15 cellular contexts compared by ENCODE assay signal in genomic region chr18:28412521-28412920, GRCh38.
DNase-seq lines count a peak whose midpoint lies in the region; ATAC-seq and TF ChIP-seq lines count a peak whose summit lies in the region.
"Had no signal": no experiment of that assay in that cellular context is flagged by ENCODE, and none has a peak within 500 bp of the region (broad histone marks: within the 10 kb centered on the region; RNA-seq: fewer than 3 reads in every experiment).

No MANE protein-coding gene starts in this region.

- peaks cover 30% of the 10 kb centered on the region for H3K4me1 Mint-ChIP-seq in nephron progenitor cell
- H3K4me1 Mint-ChIP-seq in activated T-cell treated with anti-CD3 and anti-CD28 coated beads, Interleukin-2, amount 50 U/mL, for 72 hours (ENCODE audit: low read depth) = no peaks in the 10 kb centered on the region

- intact Hi-C loops in prostate gland (cut with DNase I) = no loop called here

- TF ChIP-seq CTCF in AG10803 (conservative IDR thresholded peaks at IDR 0.05; ENCODE audit: low read length) (no peak), astrocyte of the cerebellum (IDR thresholded peaks at IDR 0.05; ENCODE audit: low read depth, low read length, missing control alignments) (no peak), nephron progenitor cell (IDR thresholded peaks at IDR 0.05) (no peak), prostate gland (IDR thresholded peaks at IDR 0.05) (no peak)

- peak overlapping the region; percentile 21 for H3K27ac Mint-ChIP-seq in nephron progenitor cell
- H3K27ac Mint-ChIP-seq in activated T-cell treated with anti-CD3 and anti-CD28 coated beads, Interleukin-2, amount 50 U/mL, for 72 hours = no peak overlapping the region

- no peaks in the 10 kb centered on the region for H3K27me3 ChIP-seq in prostate gland (replicated peaks; ENCODE audit: insufficient read depth)

- H3K36me3 ChIP-seq in prostate gland = no peaks in the 10 kb centered on the region
- H3K36me3 ChIP-seq: HAP-1 had no signal

- H3K27ac ChIP-seq in prostate gland = no peak overlapping the region
- H3K27ac ChIP-seq: C4-2B, PC-9 had no signal

- no peak for TF ChIP-seq POLR2A in prostate gland (IDR thresholded peaks at IDR 0.05)

- H3K9me3 ChIP-seq in prostate gland = no peaks in the 10 kb centered on the region
- H3K9me3 ChIP-seq: HAP-1, SK-N-SH had no signal

- ATAC-seq in HG03196 (IDR thresholded peaks at IDR 0.05; ENCODE audit: unreplicated experiment) = no peak
- ATAC-seq in activated T-cell treated with anti-CD3 and anti-CD28 coated beads, Interleukin-2, amount 50 U/mL, for 72 hours (replicated peaks in 1 of 2) = no peak

- in situ Hi-C loops in astrocyte of the cerebellum (cut with HindIII; ENCODE audit: low sequenced_read_pairs) = no loop called here

- H3K4me3 Mint-ChIP-seq in nephron progenitor cell = no peak overlapping the region
- H3K4me3 Mint-ChIP-seq in activated T-cell treated with anti-CD3 and anti-CD28 coated beads, Interleukin-2, amount 50 U/mL, for 72 hours = no peak overlapping the region

- no peak overlapping the region for H3K4me3 ChIP-seq in AG10803 (ENCODE audit: low read length)
- no peak overlapping the region for H3K4me3 ChIP-seq in astrocyte of the cerebellum (ENCODE audit: low read depth, low read length)
- H3K4me3 ChIP-seq in prostate gland = no peak overlapping the region
- H3K4me3 ChIP-seq: HAP-1, PC-9 had no signal

- H3K9me3 Mint-ChIP-seq in nephron progenitor cell = no peaks in the 10 kb centered on the region
- peaks cover 4 to 10% of the 10 kb centered on the region in 2 donors for H3K9me3 Mint-ChIP-seq in activated T-cell treated with anti-CD3 and anti-CD28 coated beads, Interleukin-2, amount 50 U/mL, for 72 hours

- DNase-seq in AG10803 (ENCODE audit: low read depth) (peak; percentile 74), HCEC 1CT (peak; percentile 38), astrocyte of the cerebellum (ENCODE audit: low read depth) (peak; percentile 57), nephron progenitor cell (no peak), NCI-H774 (lab: John Stamatoyannopoulos, UW) (no peak), prostate gland (ENCODE audit: low spot score) (no peak)
- DNase-seq in activated T-cell treated with anti-CD3 and anti-CD28 coated beads, Interleukin-2, amount 50 U/mL, for 72 hours = no peak
- DNase-seq: DND-41, NCI-H1417 treated with DMSO at 0.1 percent for 48 hours, NCI-H1930, PC-9, SK-N-SH had no signal

- H3K27me3 Mint-ChIP-seq in nephron progenitor cell (ENCODE audit: low read depth, poor library complexity) = no peaks in the 10 kb centered on the region
- no peaks in the 10 kb centered on the region for H3K27me3 Mint-ChIP-seq in activated T-cell treated with anti-CD3 and anti-CD28 coated beads, Interleukin-2, amount 50 U/mL, for 72 hours (ENCODE audit: low read depth)

- H3K4me1 ChIP-seq in prostate gland (replicated peaks) = no peaks in the 10 kb centered on the region
- H3K4me1 ChIP-seq: HAP-1 had no signal

- no peaks in the 10 kb centered on the region for H3K36me3 Mint-ChIP-seq in nephron progenitor cell (ENCODE audit: low read depth)
- H3K36me3 Mint-ChIP-seq in activated T-cell treated with anti-CD3 and anti-CD28 coated beads, Interleukin-2, amount 50 U/mL, for 72 hours (ENCODE audit: insufficient read depth in 2 of 2) = no peaks in the 10 kb centered on the region

- WGBS in prostate gland = 61% methylated on average over 3 of the region's 3 CpGs

Comparison
In these comparisons a context has a peak if more than half of its experiments do, and no peak if none do; other contexts are left out.
1. DNase-seq: peak in AG10803 (single experiment), HCEC 1CT (single experiment) and astrocyte of the cerebellum (single experiment); none in nephron progenitor cell (single experiment), activated T-cell treated with anti-CD3 and anti-CD28 coated beads, Interleukin-2, amount 50 U/mL, for 72 hours (0 of 2), NCI-H774 (single experiment) and prostate gland (single experiment).